ENCODE assay signal across 8 cellular contexts in genomic region chr9:88077071-88077617, GRCh38.
DNase-seq lines count a peak whose midpoint lies in the region; ATAC-seq and TF ChIP-seq lines count a peak whose summit lies in the region.

No MANE protein-coding gene starts in this region.

- H3K9me3 ChIP-seq in skeletal muscle satellite cell (replicated peaks; ENCODE audit: low read length) (no peaks in the 10 kb centered on the region), aorta (ENCODE audit: control insufficient read depth, low read length) (no peaks in the 10 kb centered on the region)

- H3K4me3 Mint-ChIP-seq in GM23338 (peak overlapping the region; percentile 79), glutamatergic neuron (ENCODE audit: unreplicated experiment) (peak overlapping the region; percentile 93)
- H3K4me3 Mint-ChIP-seq in activated CD8-positive, alpha-beta T cell treated with anti-CD3 and anti-CD28 coated beads, Interleukin-2, amount 10 ng/mL, durations not matched to agents 7 days and 5 days, result peak overlapping the region; percentile 71

- POLR2A ChIA-PET in activated CD8-positive, alpha-beta T cell treated with anti-CD3 and anti-CD28 coated beads, Interleukin-2, amount 10 ng/mL, durations not matched to agents 7 days and 5 days (lab: Charles Lee), result no interaction called here

- CTCF ChIA-PET in activated CD8-positive, alpha-beta T cell treated with anti-CD3 and anti-CD28 coated beads, Interleukin-2, amount 10 ng/mL, durations not matched to agents 7 days and 5 days (lab: Charles Lee), result interaction anchor here (1.1 to 1.6 kb wide), 3 partner anchors 10 to 502 kb away, joined by 3 to 5 read pairs (median 3); partner anchors contain the start of gene CDK20

- no peaks in the 10 kb centered on the region for H3K79me2 ChIP-seq in GM23338 (replicated peaks; ENCODE audit: insufficient read depth)

- peaks cover 4% of the 10 kb centered on the region; the same call in 2 of the 3 replicates for H3K9me3 Mint-ChIP-seq in GM23338
- no peaks in the 10 kb centered on the region for H3K9me3 Mint-ChIP-seq in activated CD8-positive, alpha-beta T cell treated with anti-CD3 and anti-CD28 coated beads, Interleukin-2, amount 10 ng/mL, durations not matched to agents 7 days and 5 days (ENCODE audit: insufficient read depth)
- H3K9me3 Mint-ChIP-seq in glutamatergic neuron (ENCODE audit: unreplicated experiment), result no peaks in the 10 kb centered on the region

- intact Hi-C loops in aorta (cut with DNase I), result loop anchor here in 1 of 2 donors (10.0 kb wide), 1 partner anchor 308 kb away; the partner anchor contains the start of gene SPIN1

- peak overlapping the region; percentile 98 for H2AFZ ChIP-seq in GM23338

- H3K36me3 ChIP-seq in GM23338 (ENCODE audit: insufficient read depth) (no peaks in the 10 kb centered on the region), skeletal muscle satellite cell (ENCODE audit: insufficient read depth, low read length) (no peaks in the 10 kb centered on the region), aorta (ENCODE audit: control insufficient read depth in 1 of 2, insufficient read depth in 2 of 2, low read length in 1 of 2) (no peaks in the 10 kb centered on the region)

- TF ChIP-seq CTCF in GM23338 (conservative IDR thresholded peaks at IDR 0.05; ENCODE audit: low read depth in 2 of 2) (no peak), glutamatergic neuron (IDR thresholded peaks at IDR 0.05; ENCODE audit: partially characterized antibody, unreplicated experiment) (no peak)

- ATAC-seq in GM23338 (no peak), HG03520 (IDR thresholded peaks at IDR 0.05; ENCODE audit: unreplicated experiment) (no peak), aorta (ENCODE audit: low FRiP score) (no peak)
- ATAC-seq in activated CD8-positive, alpha-beta T cell treated with anti-CD3 and anti-CD28 coated beads, Interleukin-2, amount 10 ng/mL, durations not matched to agents 7 days and 5 days, result no peak

- peaks cover 21% of the 10 kb centered on the region for H3K4me1 ChIP-seq in GM23338 (ENCODE audit: insufficient read depth)
- peaks cover 18% of the 10 kb centered on the region for H3K4me1 ChIP-seq in skeletal muscle satellite cell (ENCODE audit: control insufficient read depth, insufficient read depth, low read length)
- H3K4me1 ChIP-seq in aorta (ENCODE audit: control insufficient read depth in 1 of 2, insufficient read depth in 2 of 2, low read length in 2 of 2), result no peaks in the 10 kb centered on the region

- H3K36me3 Mint-ChIP-seq in GM23338 (ENCODE audit: low read depth) (no peaks in the 10 kb centered on the region; the same call in 2 of the 3 replicates), glutamatergic neuron (ENCODE audit: unreplicated experiment) (no peaks in the 10 kb centered on the region)
- H3K36me3 Mint-ChIP-seq in activated CD8-positive, alpha-beta T cell treated with anti-CD3 and anti-CD28 coated beads, Interleukin-2, amount 10 ng/mL, durations not matched to agents 7 days and 5 days (ENCODE audit: low read depth), result no peaks in the 10 kb centered on the region

- peak; percentile 6 for DNase-seq in GM23338 (ENCODE audit: low spot score)
- DNase-seq in activated CD8-positive, alpha-beta T cell treated with anti-CD3 and anti-CD28 coated beads, Interleukin-2, amount 10 ng/mL, durations not matched to agents 7 days and 5 days, result no peak
- DNase-seq in glutamatergic neuron, result no peak
- no peak for DNase-seq in SKM-1 treated with dmso at 0.1 percent for 144 hours (lab: John Stamatoyannopoulos, UW; ENCODE audit: unreplicated experiment)
- no peak for DNase-seq in NCI-H187 treated with DMSO at 0.1 percent for 48 hours (lab: John Stamatoyannopoulos, UW)
- no peak for DNase-seq in aorta

- no peaks in the 10 kb centered on the region for H4K20me1 ChIP-seq in GM23338 (replicated peaks; ENCODE audit: insufficient read depth)

- H3K4me3 ChIP-seq in GM23338 (peak overlapping the region; percentile 64), skeletal muscle satellite cell (ENCODE audit: low read length) (peak overlapping the region; percentile 76), aorta (ENCODE audit: low read length in 2 of 2) (no peak overlapping the region)

- H3F3A ChIP-seq in GM23338 (replicated peaks; ENCODE audit: low read depth), result no peaks in the 10 kb centered on the region

- peaks cover 13% of the 10 kb centered on the region for H3K4me1 Mint-ChIP-seq in GM23338
- H3K4me1 Mint-ChIP-seq in activated CD8-positive, alpha-beta T cell treated with anti-CD3 and anti-CD28 coated beads, Interleukin-2, amount 10 ng/mL, durations not matched to agents 7 days and 5 days (ENCODE audit: low read depth), result peaks cover 17% of the 10 kb centered on the region
- peaks cover 18% of the 10 kb centered on the region for H3K4me1 Mint-ChIP-seq in glutamatergic neuron (ENCODE audit: low read depth, unreplicated experiment)

- no peak overlapping the region for H3K27ac ChIP-seq in GM23338 (ENCODE audit: low read depth)
- H3K27ac ChIP-seq in aorta (ENCODE audit: low read depth in 1 of 2, low read length in 2 of 2), result no peak overlapping the region

- H3K27ac Mint-ChIP-seq in GM23338 (no peak overlapping the region), glutamatergic neuron (ENCODE audit: unreplicated experiment) (peak overlapping the region; percentile 90)
- no peak overlapping the region for H3K27ac Mint-ChIP-seq in activated CD8-positive, alpha-beta T cell treated with anti-CD3 and anti-CD28 coated beads, Interleukin-2, amount 10 ng/mL, durations not matched to agents 7 days and 5 days

- no peaks in the 10 kb centered on the region for H3K9me2 ChIP-seq in GM23338 (ENCODE audit: insufficient read depth)

- no peak overlapping the region for H3K9ac ChIP-seq in skeletal muscle satellite cell (ENCODE audit: low read depth, low read length)

- WGBS in aorta, 2 donors, result 39 to 41% methylated on average over 19 to 20 of the region's 20 CpGs

- H3K27me3 Mint-ChIP-seq in GM23338 (ENCODE audit: insufficient read depth, low read depth, poor library complexity) (peaks cover 27% of the 10 kb centered on the region), glutamatergic neuron (ENCODE audit: unreplicated experiment) (no peaks in the 10 kb centered on the region)
- H3K27me3 Mint-ChIP-seq in activated CD8-positive, alpha-beta T cell treated with anti-CD3 and anti-CD28 coated beads, Interleukin-2, amount 10 ng/mL, durations not matched to agents 7 days and 5 days (ENCODE audit: low read depth), result peaks cover 56% of the 10 kb centered on the region

- peaks cover 34% of the 10 kb centered on the region for H3K27me3 ChIP-seq in GM23338 (ENCODE audit: insufficient read depth)
- no peaks in the 10 kb centered on the region for H3K27me3 ChIP-seq in skeletal muscle satellite cell (ENCODE audit: control insufficient read depth, insufficient read depth, low read length)
- no peaks in the 10 kb centered on the region for H3K27me3 ChIP-seq in aorta (ENCODE audit: control insufficient read depth in 1 of 2, insufficient read depth in 2 of 2, low read length in 1 of 2)

- H3K4me2 ChIP-seq in GM23338 (peak overlapping the region; percentile 86), skeletal muscle satellite cell (ENCODE audit: low read length) (peak overlapping the region; percentile 96)

TF ChIP-seq in GM23338, 12 proteins besides CTCF, POLR2A, EP300 and RAD21 (continues in another document):
- TF ChIP-seq EZH2 (IDR thresholded peaks at IDR 0.05; ENCODE audit: low read depth, unreplicated experiment) (no peak), CREB1 (CRISPR knock-in tag; IDR thresholded peaks at IDR 0.05; ENCODE audit: low read depth) (no peak), ZNF331 (CRISPR knock-in tag; IDR thresholded peaks at IDR 0.05; ENCODE audit: low read depth) (no peak), REST (IDR thresholded peaks at IDR 0.05; ENCODE audit: unreplicated experiment) (no peak), POLR2AphosphoS5 (IDR thresholded peaks at IDR 0.05; ENCODE audit: low read depth) (no peak), JUNB (IDR thresholded peaks at IDR 0.05; ENCODE audit: unreplicated experiment) (no peak), ZNF114 (CRISPR knock-in tag; IDR thresholded peaks at IDR 0.05) (no peak), EZH2phosphoT487 (IDR thresholded peaks at IDR 0.05; ENCODE audit: unreplicated experiment) (no peak), NANOG (IDR thresholded peaks at IDR 0.05; ENCODE audit: borderline replicate concordance) (no peak), STAT1 (IDR thresholded peaks at IDR 0.05; ENCODE audit: unreplicated experiment) (no peak), ETS1 (IDR thresholded peaks at IDR 0.05) (no peak)

Comparison
In these comparisons a context has a peak if more than half of its experiments do, and no peak if none do; other contexts are left out.
1. H3K4me3 ChIP-seq: peak in GM23338 (single experiment) and skeletal muscle satellite cell (single experiment); none in aorta (0 of 2).
2. Peak in every context shown above with its lines, with median percentiles within 50 percentile points of each other: H3K4me3 Mint-ChIP-seq.